Comparison of ENCODE assay signal across 17 cellular contexts in the genomic region with DNA sequence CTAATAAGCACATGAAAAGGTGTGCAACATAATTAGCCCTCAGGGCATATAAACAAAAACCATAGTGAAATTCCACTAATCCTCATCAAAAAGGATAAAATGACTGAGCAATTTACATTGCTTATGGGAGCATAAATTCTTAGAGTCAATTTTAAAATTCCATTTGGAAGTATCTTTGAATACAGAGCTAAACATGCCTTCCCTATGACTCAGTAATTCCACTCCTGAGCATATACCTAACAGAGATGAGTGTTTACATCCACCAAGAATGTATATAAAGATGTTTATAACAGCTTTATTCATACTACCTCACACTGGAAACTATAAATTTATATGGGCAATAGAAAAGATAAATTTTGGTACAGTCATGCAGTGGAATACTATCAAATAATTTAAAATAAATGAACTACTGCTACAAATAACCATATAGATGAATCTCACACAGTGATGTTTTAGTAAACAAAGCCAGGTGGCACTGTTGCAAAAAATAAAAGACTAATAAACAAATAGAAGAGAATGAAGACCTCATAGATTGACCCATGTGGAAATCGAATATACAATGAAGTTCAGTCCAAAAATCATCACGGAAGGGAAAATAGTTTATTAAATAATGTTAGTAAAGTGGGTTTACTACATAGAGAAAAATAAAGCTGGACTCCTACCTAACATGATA. TPM values are rescaled to one million over a fixed set of nuclear protein-coding genes. Genes with fewer than 3 reads are reported as not detected.
DNase-seq lines count a peak whose midpoint lies in the region; ATAC-seq and TF ChIP-seq lines count a peak whose summit lies in the region.
"Had no signal": no experiment of that assay in that cellular context is flagged by ENCODE, and none has a peak within 500 bp of the region (broad histone marks: within the 10 kb centered on the region; RNA-seq: fewer than 3 reads in every experiment).

No MANE protein-coding gene starts in this region.

- CTCF ChIA-PET in mammary epithelial cell (lab: Charles Lee; ENCODE audit: low non-redundant PET): no interaction called here

- H3K9me3 ChIP-seq in mammary epithelial cell (replicated peaks; ENCODE audit: insufficient read depth, low read length) (no peaks in the 10 kb centered on the region), aorta (ENCODE audit: control insufficient read depth, low read length) (no peaks in the 10 kb centered on the region)
- H3K9me3 ChIP-seq: tibial nerve had no signal

- BruUV-seq in mammary epithelial cell (replicated peaks; lab: Mats Ljungman, UMichigan): no TSS peak

- intact Hi-C loops in mammary epithelial cell (cut with micrococcal nuclease): no loop called here
- intact Hi-C loops in aorta (cut with DNase I): no loop called here

- H2AFZ ChIP-seq in mammary epithelial cell (ENCODE audit: low read depth, low read length): no peak overlapping the region

- dilution Hi-C loops in mammary epithelial cell (cut with HindIII; ENCODE audit: low sequenced_read_pairs): no loop called here

- DNase-seq in NAMALWA (ENCODE audit: low spot score): peak; percentile 6
- no peak for DNase-seq in mammary epithelial cell
- DNase-seq in retinal pigment epithelial cell (ENCODE audit: low read depth): peak; percentile 11
- no peak for DNase-seq in aorta
- no peak for DNase-seq in NCI-H526 treated with DMSO at 0.1 percent for 48 hours (lab: John Stamatoyannopoulos, UW)
- DNase-seq in NCI-H187 treated with DMSO at 0.1 percent for 48 hours (lab: John Stamatoyannopoulos, UW): no peak
- DNase-seq: activated CD4-positive, alpha-beta memory T cell treated with anti-CD3 and anti-CD28 coated beads, Interleukin-2, amount 10 ng/mL, durations not matched to agents 7 days and 5 days; C1 segment of cervical spinal cord; caudate nucleus; DMS153; effector memory CD4-positive, alpha-beta T cell; midbrain; NCI-H2029 treated with DMSO at 0.1 percent for 48 hours; NCI-H524 treated with DMSO at 0.1 percent for 48 hours had no signal

- H3K4me3 ChIP-seq in mammary epithelial cell (replicated peaks in 1 of 3; ENCODE audit: insufficient read depth in 1 of 3, low read depth in 2 of 3, low read length in 3 of 3) (no peak overlapping the region), retinal pigment epithelial cell (ENCODE audit: low read length) (no peak overlapping the region), aorta (ENCODE audit: low read length in 2 of 2) (no peak overlapping the region)
- H3K4me3 ChIP-seq: tibial nerve had no signal

- H3K36me3 ChIP-seq in mammary epithelial cell (ENCODE audit: insufficient read depth, low read length): no peaks in the 10 kb centered on the region
- H3K36me3 ChIP-seq in aorta (ENCODE audit: control insufficient read depth in 1 of 2, insufficient read depth in 2 of 2, low read length in 1 of 2): no peaks in the 10 kb centered on the region
- H3K36me3 ChIP-seq: tibial nerve had no signal

- H3K27ac ChIP-seq in mammary epithelial cell (ENCODE audit: insufficient read depth, low read depth, low read length): no peak overlapping the region
- H3K27ac ChIP-seq in aorta (ENCODE audit: low read depth in 1 of 2, low read length in 2 of 2): no peak overlapping the region
- H3K27ac ChIP-seq: tibial nerve had no signal

- TF ChIP-seq CTCF in GM12873 (IDR thresholded peaks at IDR 0.05; ENCODE audit: insufficient read depth, low read depth, low read length, missing control alignments) (peak; percentile 11), mammary epithelial cell (conservative IDR thresholded peaks at IDR 0.05 in 1 of 2, IDR thresholded peaks at IDR 0.05 in 1 of 2; ENCODE audit: extremely low read depth in 1 of 2, insufficient read depth in 1 of 2, low read depth in 1 of 2, low read length in 2 of 2) (peak; percentile 12 to 16), retinal pigment epithelial cell (conservative IDR thresholded peaks at IDR 0.05; ENCODE audit: low read depth, low read length) (no peak)

- in situ Hi-C loops in mammary epithelial cell (cut with MboI; ENCODE audit: low sequenced_read_pairs in 2 of 2): no loop called here

- H3K9ac ChIP-seq in mammary epithelial cell (ENCODE audit: insufficient read depth, low read length): no peak overlapping the region

- H3K27me3 ChIP-seq in mammary epithelial cell (ENCODE audit: insufficient read depth, low read length) (no peaks in the 10 kb centered on the region), aorta (ENCODE audit: control insufficient read depth in 1 of 2, insufficient read depth in 2 of 2, low read length in 1 of 2) (no peaks in the 10 kb centered on the region)
- H3K27me3 ChIP-seq: tibial nerve had no signal

- no peaks in the 10 kb centered on the region for H3K79me2 ChIP-seq in mammary epithelial cell (ENCODE audit: insufficient read depth, low read length)

- WGBS in mammary epithelial cell (ENCODE audit: low coverage, missing lambda C conversion rate): 81% methylated on average over 2 of the region's 2 CpGs
- WGBS in aorta, 2 donors: 68% methylated on average over 2 of the region's 2 CpGs

- H3K4me1 ChIP-seq in mammary epithelial cell (ENCODE audit: insufficient read depth, low read length) (no peaks in the 10 kb centered on the region), aorta (ENCODE audit: control insufficient read depth in 1 of 2, insufficient read depth in 2 of 2, low read length in 2 of 2) (no peaks in the 10 kb centered on the region)
- H3K4me1 ChIP-seq: tibial nerve had no signal

- no peak for ATAC-seq in aorta (ENCODE audit: low FRiP score)
- ATAC-seq: stimulated activated memory B cell treated with anti-CD40 and anti-IgM and Interleukin-4, amounts not matched to agents 10 μg/mL and 1 μg/mL and 100 μg/mL, for 72 hours had no signal

- H3K4me2 ChIP-seq in mammary epithelial cell (ENCODE audit: insufficient read depth, low read depth, low read length): no peak overlapping the region

- no peaks in the 10 kb centered on the region for H4K20me1 ChIP-seq in mammary epithelial cell (ENCODE audit: insufficient read depth, low read length)

RNA-seq across cellular contexts. Expression of a gene that starts 8.2 kb away (rescaled TPM):
- total RNA-seq in mammary epithelial cell (1 to 10 TPM in 1 of 2 donors, under 1 TPM in 1; 0.73 to 1.7 TPM), aorta (not detected)
- polyA plus RNA-seq in mammary epithelial cell (not detected), aorta (not detected)
- polyA minus RNA-seq in mammary epithelial cell: not detected
- total RNA-seq: activated CD4-positive, alpha-beta memory T cell treated with anti-CD3 and anti-CD28 coated beads, Interleukin-2, amount 10 ng/mL, durations not matched to agents 7 days and 5 days; tibial nerve had no signal

RNA-seq across cellular contexts. Expression of a gene that starts 20.3 kb away (rescaled TPM):
- total RNA-seq in mammary epithelial cell (not detected), aorta (not detected)
- polyA plus RNA-seq in mammary epithelial cell (not detected), aorta (not detected)
- not detected for polyA minus RNA-seq in mammary epithelial cell
- total RNA-seq: activated CD4-positive, alpha-beta memory T cell treated with anti-CD3 and anti-CD28 coated beads, Interleukin-2, amount 10 ng/mL, durations not matched to agents 7 days and 5 days; tibial nerve had no signal

RNA-seq across cellular contexts. Expression of a gene that starts 24.0 kb away (rescaled TPM):
- not detected for total RNA-seq in mammary epithelial cell
- polyA plus RNA-seq in mammary epithelial cell: not detected
- polyA minus RNA-seq in mammary epithelial cell: not detected
- total RNA-seq in aorta: not detected
- not detected for polyA plus RNA-seq in aorta
- total RNA-seq: activated CD4-positive, alpha-beta memory T cell treated with anti-CD3 and anti-CD28 coated beads, Interleukin-2, amount 10 ng/mL, durations not matched to agents 7 days and 5 days; tibial nerve had no signal

RNA-seq across cellular contexts. Expression of a gene that starts 25.8 kb away (rescaled TPM):
- total RNA-seq in mammary epithelial cell (10 to 100 TPM in 1 of 2 donors, 1 to 10 TPM in 1; 8.0 to 10.0 TPM), aorta (1 to 10 TPM in 1 of 2 donors, under 1 TPM in 1; 0.93 to 2.0 TPM)
- polyA plus RNA-seq in mammary epithelial cell (3.1 TPM), aorta (under 1 TPM in 1 of 2 donors, not detected in 1; 0.61 TPM)
- 4.7 TPM for polyA minus RNA-seq in mammary epithelial cell

RNA-seq across cellular contexts. Expression of a gene that starts 37.6 kb away (rescaled TPM):
- total RNA-seq in mammary epithelial cell: not detected
- not detected for polyA plus RNA-seq in mammary epithelial cell
- polyA minus RNA-seq in mammary epithelial cell: not detected
- not detected for total RNA-seq in aorta
- polyA plus RNA-seq in aorta: under 1 TPM in 1 of 2 donors, not detected in 1; 0.13 TPM
- total RNA-seq: activated CD4-positive, alpha-beta memory T cell treated with anti-CD3 and anti-CD28 coated beads, Interleukin-2, amount 10 ng/mL, durations not matched to agents 7 days and 5 days; tibial nerve had no signal

Comparison
In these comparisons a context has a peak if more than half of its experiments do, and no peak if none do; other contexts are left out.
1. DNase-seq: peak in NAMALWA (single experiment) and retinal pigment epithelial cell (single experiment); none in mammary epithelial cell (single experiment), aorta (0 of 2), NCI-H526 treated with DMSO at 0.1 percent for 48 hours (single experiment) and NCI-H187 treated with DMSO at 0.1 percent for 48 hours (single experiment).